1 cellular context compared by ENCODE assay signal in the genomic region with DNA sequence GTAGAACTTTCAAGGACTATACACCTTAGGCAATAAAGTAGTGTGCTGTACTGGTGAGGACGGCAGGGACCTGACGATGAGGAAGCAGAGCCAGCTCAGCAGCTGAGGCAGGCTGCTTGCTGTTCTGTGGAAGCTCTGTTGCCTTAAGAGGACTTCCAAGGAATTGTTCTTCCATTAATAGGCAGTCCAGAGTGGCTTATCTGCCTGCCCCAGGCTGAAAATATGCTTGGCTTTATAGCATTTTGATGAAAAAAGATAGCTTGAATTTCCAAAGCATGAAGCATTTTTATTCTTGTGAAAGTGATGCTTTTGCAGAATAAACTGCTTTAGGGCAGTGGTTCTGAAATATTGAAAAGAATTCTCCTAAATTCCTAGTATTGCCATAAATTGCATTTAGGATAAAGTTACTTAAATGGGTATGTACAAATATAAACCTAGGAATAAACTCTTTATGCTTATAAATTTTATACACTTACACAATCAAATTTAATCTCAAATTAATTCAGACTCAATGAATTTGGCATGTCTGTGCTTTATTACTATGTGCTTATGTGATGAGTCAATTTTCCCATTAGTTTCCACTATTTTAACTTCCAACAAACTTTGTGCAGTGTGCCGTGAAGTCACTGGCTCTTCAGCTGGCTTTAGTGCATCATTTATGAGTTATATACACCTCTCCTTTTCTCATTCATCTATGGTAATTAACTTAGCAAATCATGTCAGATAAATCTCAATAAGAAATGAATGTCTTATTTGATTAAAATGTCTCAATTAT.
TF ChIP-seq lines count a peak whose summit lies in the region.

No MANE protein-coding gene starts in this region.

TF ChIP-seq in H1, 55 proteins besides CTCF, POLR2A, EP300 and RAD21:
- TF ChIP-seq CEBPB (IDR thresholded peaks at IDR 0.05; ENCODE audit: low read depth, low read length): no peak
